In the genomic region with DNA sequence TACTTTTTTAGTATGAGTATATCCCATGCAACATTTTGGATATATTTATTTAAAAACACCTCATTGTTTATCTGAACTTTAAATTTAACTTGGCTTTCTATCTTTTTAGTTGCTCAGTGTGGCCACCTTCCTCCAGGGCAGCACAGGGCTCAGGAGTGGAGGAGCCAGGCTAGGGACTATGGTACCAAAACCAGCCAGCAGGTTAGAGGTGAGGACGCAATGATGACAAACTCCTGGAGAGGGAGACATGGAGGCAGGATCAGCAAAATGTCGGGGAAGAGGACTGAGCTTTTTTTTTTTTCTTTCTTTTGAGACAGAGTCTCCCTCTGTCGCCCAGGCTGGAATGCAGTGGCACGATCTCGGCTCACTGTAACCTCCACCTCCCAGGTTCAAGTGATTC, we compare ENCODE assay signal across 13 cellular contexts. TPM values are rescaled to one million over a fixed set of nuclear protein-coding genes. Genes with fewer than 3 reads are reported as not detected.
DNase-seq lines count a peak whose midpoint lies in the region; ATAC-seq, FAIRE-seq and TF ChIP-seq lines count a peak whose summit lies in the region.
"Had no signal": no experiment of that assay in that cellular context is flagged by ENCODE, and none has a peak within 500 bp of the region (broad histone marks: within the 10 kb centered on the region; RNA-seq: fewer than 3 reads in every experiment).

No MANE protein-coding gene starts in this region.

- H3K4me2 ChIP-seq in MM.1S (ENCODE audit: low read depth, low read length), result no peak overlapping the region

- DNase-seq in SKM-1 treated with dmso at 0.1 percent for 144 hours (lab: John Stamatoyannopoulos, UW; ENCODE audit: unreplicated experiment) (peak; percentile 2), SKM-1 (lab: John Stamatoyannopoulos, UW; ENCODE audit: unreplicated experiment) (no peak), MM.1S (peak; percentile 32), bronchial epithelial cell (ENCODE audit: low read depth) (peak; percentile 32), osteocyte (ENCODE audit: extremely low spot score, unreplicated experiment) (peak; percentile 71), vagina (ENCODE audit: extremely low spot score in 2 of 2) (no peak), left cardiac atrium (no peak), prostate gland (ENCODE audit: low spot score) (no peak)
- DNase-seq: CD4-positive, alpha-beta memory T cell; naive B cell; stimulated activated naive B cell treated with anti-CD40 and anti-IgM and Interleukin-4, amounts not matched to agents 10 μg/mL and 1 μg/mL and 100 μg/mL, for 72 hours had no signal

- H3K27me3 Mint-ChIP-seq in osteocyte (ENCODE audit: unreplicated experiment), result peaks cover 10% of the 10 kb centered on the region

- no peak for FAIRE-seq in bronchial epithelial cell (lab: Jason Lieb, UNC)

- TF ChIP-seq CTCF in MM.1S (IDR thresholded peaks at IDR 0.05; ENCODE audit: low read length) (peak; percentile 26), bronchial epithelial cell (IDR thresholded peaks at IDR 0.05; ENCODE audit: insufficient read depth, low read length, severe bottlenecking) (peak; percentile 40), osteocyte (IDR thresholded peaks at IDR 0.05) (no peak), vagina (IDR thresholded peaks at IDR 0.05) (no peak), prostate gland (IDR thresholded peaks at IDR 0.05) (no peak)

- TF ChIP-seq POLR2A in vagina (IDR thresholded peaks at IDR 0.05) (no peak), prostate gland (IDR thresholded peaks at IDR 0.05) (no peak)

- H3K4me3 ChIP-seq in MM.1S (ENCODE audit: low read length), result no peak overlapping the region
- H3K4me3 ChIP-seq in bronchial epithelial cell (ENCODE audit: low read depth, low read length), result no peak overlapping the region
- no peak overlapping the region for H3K4me3 ChIP-seq in vagina
- no peak overlapping the region for H3K4me3 ChIP-seq in prostate gland
- H3K4me3 ChIP-seq: body of pancreas, SJCRH30 had no signal

- H3K36me3 ChIP-seq in MM.1S (replicated peaks; ENCODE audit: insufficient read depth, low read length) (no peaks in the 10 kb centered on the region), bronchial epithelial cell (ENCODE audit: control insufficient read depth, insufficient read depth, low read length) (no peaks in the 10 kb centered on the region), vagina (no peaks in the 10 kb centered on the region), prostate gland (no peaks in the 10 kb centered on the region)
- H3K36me3 ChIP-seq: SJCRH30 had no signal

- no peaks in the 10 kb centered on the region for H3F3A ChIP-seq in MM.1S (ENCODE audit: insufficient read depth, low read length)

- WGBS in prostate gland, result 56% methylated on average over 5 of the region's 5 CpGs

- H3K4me3 Mint-ChIP-seq in osteocyte (ENCODE audit: unreplicated experiment), result no peak overlapping the region
- H3K4me3 Mint-ChIP-seq: CD4-positive, alpha-beta memory T cell; naive B cell; stimulated activated naive B cell treated with anti-CD40 and anti-IgM and Interleukin-4, amounts not matched to agents 10 μg/mL and 1 μg/mL and 100 μg/mL, for 72 hours had no signal

- H3K27me3 ChIP-seq in MM.1S (replicated peaks; ENCODE audit: insufficient read depth, low read length), result peaks cover 13% of the 10 kb centered on the region
- no peaks in the 10 kb centered on the region for H3K27me3 ChIP-seq in bronchial epithelial cell (ENCODE audit: control insufficient read depth, insufficient read depth, low read length)
- H3K27me3 ChIP-seq in vagina, result no peaks in the 10 kb centered on the region
- H3K27me3 ChIP-seq in prostate gland (replicated peaks; ENCODE audit: insufficient read depth), result no peaks in the 10 kb centered on the region
- H3K27me3 ChIP-seq: body of pancreas, SJCRH30 had no signal

- H3K36me3 Mint-ChIP-seq in osteocyte (ENCODE audit: unreplicated experiment), result no peaks in the 10 kb centered on the region
- H3K36me3 Mint-ChIP-seq: CD4-positive, alpha-beta memory T cell had no signal

- H3K79me2 ChIP-seq in MM.1S (ENCODE audit: low read length), result no peaks in the 10 kb centered on the region

- ATAC-seq in left cardiac atrium, result no peak
- ATAC-seq: body of pancreas had no signal

- H3K9me3 Mint-ChIP-seq in osteocyte (ENCODE audit: unreplicated experiment), result peaks cover 8% of the 10 kb centered on the region
- H3K9me3 Mint-ChIP-seq: CD4-positive, alpha-beta memory T cell had no signal

- no peaks in the 10 kb centered on the region for H3K9me2 ChIP-seq in MM.1S (replicated peaks; ENCODE audit: insufficient read depth, low read length)

- no peak overlapping the region for H3K27ac Mint-ChIP-seq in osteocyte (ENCODE audit: unreplicated experiment)
- H3K27ac Mint-ChIP-seq: CD4-positive, alpha-beta memory T cell; naive B cell; stimulated activated naive B cell treated with anti-CD40 and anti-IgM and Interleukin-4, amounts not matched to agents 10 μg/mL and 1 μg/mL and 100 μg/mL, for 72 hours had no signal

- H3K9me3 ChIP-seq in MM.1S (replicated peaks; ENCODE audit: insufficient read depth, low read length), result no peaks in the 10 kb centered on the region
- H3K9me3 ChIP-seq in vagina, result no peaks in the 10 kb centered on the region
- H3K9me3 ChIP-seq in prostate gland, result no peaks in the 10 kb centered on the region
- H3K9me3 ChIP-seq: body of pancreas, SJCRH30 had no signal

- H3K9ac ChIP-seq in MM.1S (ENCODE audit: low read length), result no peak overlapping the region

- H3K4me1 ChIP-seq in MM.1S (ENCODE audit: low read length), result no peaks in the 10 kb centered on the region
- no peaks in the 10 kb centered on the region for H3K4me1 ChIP-seq in vagina
- no peaks in the 10 kb centered on the region for H3K4me1 ChIP-seq in prostate gland (replicated peaks)
- H3K4me1 ChIP-seq: body of pancreas had no signal

- H2AFZ ChIP-seq in MM.1S (ENCODE audit: low read length), result no peak overlapping the region

- no peaks in the 10 kb centered on the region for H4K20me1 ChIP-seq in MM.1S (ENCODE audit: insufficient read depth, low read length)

- H3K4me1 Mint-ChIP-seq in osteocyte (ENCODE audit: unreplicated experiment), result peaks cover 7% of the 10 kb centered on the region

- intact Hi-C loops in vagina (cut with DNase I) (loop anchor here (2.0 kb wide), 1 partner anchor 47 kb away; no protein-coding TSS in a partner anchor), left cardiac atrium (cut with DNase I) (no loop called here), prostate gland (cut with DNase I) (no loop called here)

- H3K27ac ChIP-seq in MM.1S (ENCODE audit: low read length) (no peak overlapping the region), vagina (no peak overlapping the region), prostate gland (no peak overlapping the region)
- H3K27ac ChIP-seq: body of pancreas, SJCRH30 had no signal

RNA-seq across cellular contexts. Expression of a gene that starts 29.6 kb away (rescaled TPM):
- total RNA-seq in bronchial epithelial cell (79.8 and 106 TPM in 2 replicates), osteocyte (167 and 168 TPM in 2 replicates), vagina (105 TPM), left cardiac atrium (100 to 1,000 TPM; 229 to 241 TPM), prostate gland (100 to 1,000 TPM; 166 to 171 TPM)

RNA-seq across cellular contexts. Expression of a gene that starts 53.4 kb away (rescaled TPM):
- total RNA-seq in bronchial epithelial cell (0.26 TPM in 1 of 2 replicates, not detected in the other), osteocyte (0.31 and 0.38 TPM in 2 replicates), vagina (10.8 TPM), left cardiac atrium (10 to 100 TPM in 1 of 2 donors, 1 to 10 TPM in 1; 5.5 to 14.8 TPM), prostate gland (1 to 10 TPM in 1 of 2 donors, not detected in 1; 2.2 TPM)
- total RNA-seq: SJCRH30 had no signal

Comparison
In these comparisons a context has a peak if more than half of its experiments do, and no peak if none do; other contexts are left out.
1. DNase-seq: peak in SKM-1 treated with dmso at 0.1 percent for 144 hours (single experiment), MM.1S (single experiment), bronchial epithelial cell (single experiment) and osteocyte (single experiment); none in SKM-1 (single experiment), vagina (0 of 2), left cardiac atrium (single experiment) and prostate gland (single experiment).
2. CTCF ChIP-seq: peak in MM.1S (single experiment) and bronchial epithelial cell (single experiment); none in osteocyte (single experiment), vagina (0 of 3) and prostate gland (0 of 4).